Comparison of ENCODE assay signal across 21 cellular contexts in the genomic region with DNA sequence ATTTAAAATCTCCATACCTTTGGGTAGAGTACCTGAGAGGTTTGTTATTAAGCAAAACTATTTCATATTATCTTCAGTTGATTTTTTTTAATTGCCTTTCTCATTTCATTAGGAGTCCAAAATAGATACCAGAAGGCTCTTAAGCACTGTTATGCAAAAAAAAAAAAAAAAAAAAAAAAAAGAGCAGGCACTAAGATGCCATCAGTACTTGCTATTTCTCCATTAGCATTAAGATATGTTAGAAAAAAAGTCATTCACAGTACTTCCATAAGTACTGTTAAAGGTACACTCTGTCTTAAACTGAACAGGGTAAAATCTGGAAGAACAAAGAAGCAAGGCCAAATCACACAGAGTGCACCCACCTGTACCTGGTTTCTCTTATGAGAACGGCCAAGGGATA. TPM values are rescaled to one million over a fixed set of nuclear protein-coding genes. Genes with fewer than 3 reads are reported as not detected.
DNase-seq lines count a peak whose midpoint lies in the region; ATAC-seq and TF ChIP-seq lines count a peak whose summit lies in the region.
"Had no signal": no experiment of that assay in that cellular context is flagged by ENCODE, and none has a peak within 500 bp of the region (broad histone marks: within the 10 kb centered on the region; RNA-seq: fewer than 3 reads in every experiment).

No MANE protein-coding gene starts in this region.

- WGBS in SK-N-SH (ENCODE audit: low lambda C conversion rate): 95% methylated on average over 1 of the region's 1 CpG

- no peaks in the 10 kb centered on the region for H3K9me2 ChIP-seq in Karpas-422 (replicated peaks; ENCODE audit: insufficient read depth, low read length)
- H3K9me2 ChIP-seq in SK-N-SH: no peaks in the 10 kb centered on the region

- POLR2A ChIA-PET in SK-N-SH (lab: Yijun Ruan, JAX): no interaction called here

- H3K4me1 ChIP-seq in Karpas-422 (ENCODE audit: low read length): peaks cover 92% of the 10 kb centered on the region
- no peaks in the 10 kb centered on the region; a peak in 1 of 4 replicates for H3K4me1 ChIP-seq in SK-N-SH (ENCODE audit: control insufficient read depth in 1 of 2, insufficient read depth in 2 of 2, low read depth in 1 of 2, low read length in 1 of 2)

- H3K27me3 ChIP-seq in Karpas-422 (ENCODE audit: low read length): no peaks in the 10 kb centered on the region
- H3K27me3 ChIP-seq in SK-N-SH (ENCODE audit: insufficient read depth): no peaks in the 10 kb centered on the region
- H3K27me3 ChIP-seq: BLaER1 had no signal

- CTCF ChIA-PET in SK-N-SH (lab: Yijun Ruan, JAX): interaction anchor here (0.7 to 3.3 kb wide), 2 partner anchors 7 to 103 kb away, joined by 3 to 29 read pairs; no protein-coding TSS in a partner anchor

- H3K4me3 Mint-ChIP-seq in activated T-cell treated with anti-CD3 and anti-CD28 coated beads, Interleukin-2, amount 50 U/mL, for 72 hours: no peak overlapping the region
- no peak overlapping the region for H3K4me3 Mint-ChIP-seq in stimulated activated effector memory CD8-positive, alpha-beta T cell treated with anti-CD3 and anti-CD28 coated beads, Interleukin-12 subunit alpha, Interleukin-12 subunit beta, amount 100 ng/mL, for 72 hours
- H3K4me3 Mint-ChIP-seq: B cell; CD4-positive, alpha-beta T cell; HFFc6 had no signal

- H3F3A ChIP-seq in SK-N-SH (replicated peaks; ENCODE audit: insufficient read depth): peaks cover 4% of the 10 kb centered on the region

- peaks cover 0 to 1% of the 10 kb centered on the region in 2 donors for H3K9me3 Mint-ChIP-seq in activated T-cell treated with anti-CD3 and anti-CD28 coated beads, Interleukin-2, amount 50 U/mL, for 72 hours
- H3K9me3 Mint-ChIP-seq in stimulated activated effector memory CD8-positive, alpha-beta T cell treated with anti-CD3 and anti-CD28 coated beads, Interleukin-12 subunit alpha, Interleukin-12 subunit beta, amount 100 ng/mL, for 72 hours: no peaks in the 10 kb centered on the region
- H3K9me3 Mint-ChIP-seq: CD4-positive, alpha-beta T cell had no signal

- no peak for TF ChIP-seq CTCF in SK-N-SH (IDR thresholded peaks at IDR 0.05)

- TF ChIP-seq RAD21 in SK-N-SH (IDR thresholded peaks at IDR 0.05; ENCODE audit: low read length): no peak

- H3K9ac ChIP-seq in Karpas-422 (ENCODE audit: low read length) (peak overlapping the region; percentile 73), SK-N-SH (no peak overlapping the region)
- H3K9ac ChIP-seq: BLaER1, GM23248 had no signal

- peaks cover 9 to 12% of the 10 kb centered on the region in 2 donors for H3K36me3 Mint-ChIP-seq in activated T-cell treated with anti-CD3 and anti-CD28 coated beads, Interleukin-2, amount 50 U/mL, for 72 hours (ENCODE audit: insufficient read depth in 2 of 2)
- peaks cover 10% of the 10 kb centered on the region for H3K36me3 Mint-ChIP-seq in stimulated activated effector memory CD8-positive, alpha-beta T cell treated with anti-CD3 and anti-CD28 coated beads, Interleukin-12 subunit alpha, Interleukin-12 subunit beta, amount 100 ng/mL, for 72 hours

- no peak for ATAC-seq in activated T-cell treated with anti-CD3 and anti-CD28 coated beads, Interleukin-2, amount 50 U/mL, for 72 hours (replicated peaks in 1 of 2)
- no peak for ATAC-seq in stimulated activated effector memory CD8-positive, alpha-beta T cell treated with anti-CD3 and anti-CD28 coated beads, Interleukin-12 subunit alpha, Interleukin-12 subunit beta, amount 100 ng/mL, for 72 hours
- ATAC-seq: GM12878 had no signal

- no peak for TF ChIP-seq EP300 in SK-N-SH (IDR thresholded peaks at IDR 0.05; ENCODE audit: borderline replicate concordance in 1 of 2, low read depth in 1 of 2, low read length in 1 of 2)

- DNase-seq in activated T-cell treated with anti-CD3 and anti-CD28 coated beads, Interleukin-2, amount 50 U/mL, for 72 hours: no peak
- DNase-seq in activated T-cell treated with anti-CD3 and anti-CD28 coated beads for 4 hours (no peak), Karpas-422 (peak; percentile 85), SK-N-SH (no peak)
- no peak for DNase-seq in stimulated activated effector memory CD8-positive, alpha-beta T cell treated with anti-CD3 and anti-CD28 coated beads, Interleukin-12 subunit alpha, Interleukin-12 subunit beta, amount 100 ng/mL, for 72 hours (ENCODE audit: low spot score in 2 of 2)
- DNase-seq in activated effector memory CD4-positive, alpha-beta T cell treated with anti-CD3 and anti-CD28 coated beads, Interleukin-2, amount 50 U/mL, for 16 hours: no peak
- DNase-seq: CD4-positive, alpha-beta T cell; CD8-positive, alpha-beta memory T cell; DMS 273 treated with DMSO at 0.1 percent for 48 hours; DMS79; EL; GDM1; GM23248; H7; HCEC 1CT; HFFc6 had no signal

- peaks cover 3% of the 10 kb centered on the region for H3K36me3 ChIP-seq in Karpas-422 (ENCODE audit: insufficient read depth, low read length)
- H3K36me3 ChIP-seq in SK-N-SH (replicated peaks in 1 of 2; ENCODE audit: control insufficient read depth in 1 of 2, insufficient read depth in 2 of 2, low read length in 1 of 2): peaks cover 1 to 11% of the 10 kb centered on the region in 2 experiments

- H3K79me2 ChIP-seq in Karpas-422 (ENCODE audit: low read length) (peaks cover 88% of the 10 kb centered on the region), SK-N-SH (ENCODE audit: insufficient read depth) (no peaks in the 10 kb centered on the region)

- H3K4me2 ChIP-seq in Karpas-422 (ENCODE audit: low read depth, low read length, poor library complexity, severe bottlenecking) (peak overlapping the region; percentile 95), SK-N-SH (no peak overlapping the region)
- H3K4me2 ChIP-seq: BLaER1 had no signal

- peak overlapping the region; percentile 97 for H3K27ac ChIP-seq in Karpas-422 (ENCODE audit: low read length)
- H3K27ac ChIP-seq in SK-N-SH (ENCODE audit: low read depth in 2 of 2, low read length in 1 of 2): no peak overlapping the region
- H3K27ac ChIP-seq: 22Rv1, BLaER1, C4-2B, GM23248 had no signal

- H2AFZ ChIP-seq in Karpas-422 (ENCODE audit: low read length) (no peak overlapping the region), SK-N-SH (ENCODE audit: low read depth) (no peak overlapping the region)
- H2AFZ ChIP-seq: GM23248 had no signal

- H3K9me3 ChIP-seq in Karpas-422 (ENCODE audit: low read length) (no peaks in the 10 kb centered on the region), SK-N-SH (no peaks in the 10 kb centered on the region)

- H3K4me1 Mint-ChIP-seq in activated T-cell treated with anti-CD3 and anti-CD28 coated beads, Interleukin-2, amount 50 U/mL, for 72 hours (ENCODE audit: low read depth): peaks cover 19% of the 10 kb centered on the region
- H3K4me1 Mint-ChIP-seq in stimulated activated effector memory CD8-positive, alpha-beta T cell treated with anti-CD3 and anti-CD28 coated beads, Interleukin-12 subunit alpha, Interleukin-12 subunit beta, amount 100 ng/mL, for 72 hours: peaks cover 22% of the 10 kb centered on the region

- H3K27me3 Mint-ChIP-seq in activated T-cell treated with anti-CD3 and anti-CD28 coated beads, Interleukin-2, amount 50 U/mL, for 72 hours (ENCODE audit: low read depth): no peaks in the 10 kb centered on the region
- H3K27me3 Mint-ChIP-seq: B cell; CD4-positive, alpha-beta T cell; CD8-positive, alpha-beta memory T cell had no signal

- H4K20me1 ChIP-seq in Karpas-422 (ENCODE audit: insufficient read depth, low read depth, low read length) (no peaks in the 10 kb centered on the region), SK-N-SH (ENCODE audit: insufficient read depth) (no peaks in the 10 kb centered on the region; the same call in 1 of the 2 replicates)

- H3K27ac Mint-ChIP-seq in activated T-cell treated with anti-CD3 and anti-CD28 coated beads, Interleukin-2, amount 50 U/mL, for 72 hours: peak overlapping the region; percentile 63
- peak overlapping the region; percentile 81 for H3K27ac Mint-ChIP-seq in stimulated activated effector memory CD8-positive, alpha-beta T cell treated with anti-CD3 and anti-CD28 coated beads, Interleukin-12 subunit alpha, Interleukin-12 subunit beta, amount 100 ng/mL, for 72 hours
- H3K27ac Mint-ChIP-seq: B cell, HFFc6 had no signal

- H3K4me3 ChIP-seq in Karpas-422 (ENCODE audit: low read length) (peak overlapping the region; percentile 66), SK-N-SH (ENCODE audit: low read depth in 2 of 2, low read length in 1 of 2) (no peak overlapping the region)
- H3K4me3 ChIP-seq: BLaER1, GM12878, GM23248 had no signal

TF ChIP-seq in SK-N-SH, 30 proteins besides CTCF, POLR2A, EP300 and RAD21 (continues in another document):
- TF ChIP-seq, protein P1, sequence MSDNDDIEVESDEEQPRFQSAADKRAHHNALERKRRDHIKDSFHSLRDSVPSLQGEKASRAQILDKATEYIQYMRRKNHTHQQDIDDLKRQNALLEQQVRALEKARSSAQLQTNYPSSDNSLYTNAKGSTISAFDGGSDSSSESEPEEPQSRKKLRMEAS (IDR thresholded peaks at IDR 0.05; ENCODE audit: low read depth): no peak
- TF ChIP-seq FOXM1 (IDR thresholded peaks at IDR 0.05; ENCODE audit: low read depth): no peak

RNA-seq across cellular contexts. Expression of gene SETD3, which starts 57.2 kb away (rescaled TPM):
- total RNA-seq in activated T-cell treated with anti-CD3 and anti-CD28 coated beads, Interleukin-2, amount 50 U/mL, for 72 hours: 10 to 100 TPM; 48.0 to 49.6 TPM
- 72.3 and 90.3 TPM in 2 replicates for total RNA-seq in Karpas-422 (2014; rRNA removed; shearing (Covaris generic); ENCODE audit: low replicate concordance)
- polyA plus RNA-seq in SK-N-SH (2012; rRNA removed): 19.1 and 22.7 TPM in 2 replicates
- 24.4 and 28.7 TPM in 2 replicates for polyA plus RNA-seq in SK-N-SH (2012; cell fraction: cytosol; rRNA removed)
- polyA plus RNA-seq in SK-N-SH (2012; cell fraction: nucleus; rRNA removed): 8.5 and 14.9 TPM in 2 replicates

RNA-seq across cellular contexts. Expression of gene CCNK, which starts 57.8 kb away (rescaled TPM):
- total RNA-seq in activated T-cell treated with anti-CD3 and anti-CD28 coated beads, Interleukin-2, amount 50 U/mL, for 72 hours: 10 to 100 TPM; 86.1 to 88.5 TPM
- total RNA-seq in Karpas-422 (2014; rRNA removed; shearing (Covaris generic); ENCODE audit: low replicate concordance): 46.1 and 69.4 TPM in 2 replicates
- 9.0 and 14.6 TPM in 2 replicates for polyA plus RNA-seq in SK-N-SH (2012; rRNA removed)
- 18.4 and 19.4 TPM in 2 replicates for polyA plus RNA-seq in SK-N-SH (2012; cell fraction: cytosol; rRNA removed)
- 14.2 and 23.0 TPM in 2 replicates for polyA plus RNA-seq in SK-N-SH (2012; cell fraction: nucleus; rRNA removed)
